In the genomic region with DNA sequence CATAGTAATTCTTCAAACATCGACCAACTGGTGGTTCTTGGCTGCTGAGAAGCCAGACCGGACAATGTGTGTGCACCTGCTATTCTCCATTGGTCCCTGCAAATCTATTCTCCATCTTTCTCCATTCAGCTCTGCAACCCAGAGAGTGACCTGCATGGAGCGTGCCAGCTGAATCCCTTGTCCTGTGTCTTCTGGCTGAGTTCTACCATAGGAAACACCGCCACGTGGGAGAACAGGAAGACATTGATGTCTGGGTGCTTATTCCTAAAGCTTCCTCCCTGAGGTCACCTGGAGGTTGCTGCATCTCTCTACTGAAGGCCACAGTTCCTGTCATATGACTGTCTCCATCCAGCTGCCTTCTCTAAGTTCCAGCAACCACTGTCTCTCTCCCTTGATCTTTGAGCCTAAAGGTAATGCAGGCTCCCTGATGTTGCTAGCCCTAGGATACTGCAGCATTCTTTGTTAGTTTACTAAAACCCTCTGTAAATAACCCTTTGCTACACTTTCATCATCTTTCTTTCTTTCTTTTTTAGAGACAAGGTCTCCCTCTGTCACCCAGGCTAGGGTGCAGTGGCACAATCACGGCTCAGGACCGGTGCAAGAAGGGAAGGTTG, we compare ENCODE assay signal across 1 cellular context.
A peak's percentile ranks its signal among the peaks of the same experiment; 100 is the strongest.
TF ChIP-seq lines count a peak whose summit lies in the region.

No MANE protein-coding gene starts in this region.

TF ChIP-seq in HepG2, 621 proteins besides CTCF, POLR2A, EP300 and RAD21 (continued from another document and continues in another):
- TF ChIP-seq, protein P1, sequence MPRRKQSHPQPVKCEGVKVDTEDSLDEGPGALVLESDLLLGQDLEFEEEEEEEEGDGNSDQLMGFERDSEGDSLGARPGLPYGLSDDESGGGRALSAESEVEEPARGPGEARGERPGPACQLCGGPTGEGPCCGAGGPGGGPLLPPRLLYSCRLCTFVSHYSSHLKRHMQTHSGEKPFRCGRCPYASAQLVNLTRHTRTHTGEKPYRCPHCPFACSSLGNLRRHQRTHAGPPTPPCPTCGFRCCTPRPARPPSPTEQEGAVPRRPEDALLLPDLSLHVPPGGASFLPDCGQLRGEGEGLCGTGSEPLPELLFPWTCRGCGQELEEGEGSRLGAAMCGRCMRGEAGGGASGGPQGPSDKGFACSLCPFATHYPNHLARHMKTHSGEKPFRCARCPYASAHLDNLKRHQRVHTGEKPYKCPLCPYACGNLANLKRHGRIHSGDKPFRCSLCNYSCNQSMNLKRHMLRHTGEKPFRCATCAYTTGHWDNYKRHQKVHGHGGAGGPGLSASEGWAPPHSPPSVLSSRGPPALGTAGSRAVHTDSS (CRISPR knock-in tag; conservative IDR thresholded peaks at IDR 0.05): no peak
- TF ChIP-seq, protein P2, sequence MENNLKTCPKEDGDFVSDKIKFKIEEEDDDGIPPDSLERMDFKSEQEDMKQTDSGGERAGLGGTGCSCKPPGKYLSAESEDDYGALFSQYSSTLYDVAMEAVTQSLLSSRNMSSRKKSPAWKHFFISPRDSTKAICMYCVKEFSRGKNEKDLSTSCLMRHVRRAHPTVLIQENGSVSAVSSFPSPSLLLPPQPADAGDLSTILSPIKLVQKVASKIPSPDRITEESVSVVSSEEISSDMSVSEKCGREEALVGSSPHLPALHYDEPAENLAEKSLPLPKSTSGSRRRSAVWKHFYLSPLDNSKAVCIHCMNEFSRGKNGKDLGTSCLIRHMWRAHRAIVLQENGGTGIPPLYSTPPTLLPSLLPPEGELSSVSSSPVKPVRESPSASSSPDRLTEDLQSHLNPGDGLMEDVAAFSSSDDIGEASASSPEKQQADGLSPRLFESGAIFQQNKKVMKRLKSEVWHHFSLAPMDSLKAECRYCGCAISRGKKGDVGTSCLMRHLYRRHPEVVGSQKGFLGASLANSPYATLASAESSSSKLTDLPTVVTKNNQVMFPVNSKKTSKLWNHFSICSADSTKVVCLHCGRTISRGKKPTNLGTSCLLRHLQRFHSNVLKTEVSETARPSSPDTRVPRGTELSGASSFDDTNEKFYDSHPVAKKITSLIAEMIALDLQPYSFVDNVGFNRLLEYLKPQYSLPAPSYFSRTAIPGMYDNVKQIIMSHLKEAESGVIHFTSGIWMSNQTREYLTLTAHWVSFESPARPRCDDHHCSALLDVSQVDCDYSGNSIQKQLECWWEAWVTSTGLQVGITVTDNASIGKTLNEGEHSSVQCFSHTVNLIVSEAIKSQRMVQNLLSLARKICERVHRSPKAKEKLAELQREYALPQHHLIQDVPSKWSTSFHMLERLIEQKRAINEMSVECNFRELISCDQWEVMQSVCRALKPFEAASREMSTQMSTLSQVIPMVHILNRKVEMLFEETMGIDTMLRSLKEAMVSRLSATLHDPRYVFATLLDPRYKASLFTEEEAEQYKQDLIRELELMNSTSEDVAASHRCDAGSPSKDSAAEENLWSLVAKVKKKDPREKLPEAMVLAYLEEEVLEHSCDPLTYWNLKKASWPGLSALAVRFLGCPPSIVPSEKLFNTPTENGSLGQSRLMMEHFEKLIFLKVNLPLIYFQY (CRISPR knock-in tag; IDR thresholded peaks at IDR 0.05; ENCODE audit: borderline replicate concordance): no peak
- TF ChIP-seq FOSL1 (CRISPR knock-in tag; IDR thresholded peaks at IDR 0.05; ENCODE audit: borderline replicate concordance) (no peak), SP140L (CRISPR knock-in tag; IDR thresholded peaks at IDR 0.05; ENCODE audit: borderline replicate concordance) (0 out of 2 replicates have a peak, but pooled peaks have one; percentile 33), REL (CRISPR knock-in tag; conservative IDR thresholded peaks at IDR 0.05) (no peak), ZNF44 (CRISPR knock-in tag; IDR thresholded peaks at IDR 0.05) (no peak), AKAP8 (CRISPR knock-in tag; IDR thresholded peaks at IDR 0.05) (no peak), KLF15 (CRISPR knock-in tag; IDR thresholded peaks at IDR 0.05; ENCODE audit: borderline replicate concordance) (no peak), GATAD2A (CRISPR knock-in tag; IDR thresholded peaks at IDR 0.05) (peak; percentile 96), ZSCAN9 (CRISPR knock-in tag; IDR thresholded peaks at IDR 0.05; ENCODE audit: borderline replicate concordance) (peak; percentile 77; the same call in 1 of the 2 replicates), FOXK2 (IDR thresholded peaks at IDR 0.05) (peak; percentile 69), TCF7L2 (IDR thresholded peaks at IDR 0.05; ENCODE audit: low read depth, low read length) (no peak), POGZ (CRISPR knock-in tag; IDR thresholded peaks at IDR 0.05) (no peak), SUZ12 (IDR thresholded peaks at IDR 0.05; ENCODE audit: low read depth, low read length) (no peak), KMT2B (CRISPR knock-in tag; IDR thresholded peaks at IDR 0.05) (peak; percentile 30; the same call in 1 of the 2 replicates), ATM (IDR thresholded peaks at IDR 0.05; ENCODE audit: borderline replicate concordance) (no peak), ZKSCAN5 (CRISPR knock-in tag; IDR thresholded peaks at IDR 0.05) (no peak), ZNF543 (CRISPR knock-in tag; IDR thresholded peaks at IDR 0.05) (no peak), ZNF446 (CRISPR knock-in tag; IDR thresholded peaks at IDR 0.05) (no peak), PRPF4 (IDR thresholded peaks at IDR 0.05; ENCODE audit: low read depth, low read length, poor library complexity, severe bottlenecking) (no peak), SMC3 (IDR thresholded peaks at IDR 0.05; ENCODE audit: low read length) (peak; percentile 40), ZMYM4 (CRISPR knock-in tag; IDR thresholded peaks at IDR 0.05) (peak; percentile 60; the same call in 1 of the 2 replicates), XBP1 (CRISPR knock-in tag; IDR thresholded peaks at IDR 0.05) (no peak), RFXANK (CRISPR knock-in tag; IDR thresholded peaks at IDR 0.05) (no peak), ZNF567 (CRISPR knock-in tag; IDR thresholded peaks at IDR 0.05; ENCODE audit: borderline replicate concordance) (no peak), DMAP1 (CRISPR knock-in tag; IDR thresholded peaks at IDR 0.05) (peak; percentile 37), MED13 (CRISPR knock-in tag; IDR thresholded peaks at IDR 0.05) (no peak), DNMT3B (CRISPR knock-in tag; conservative IDR thresholded peaks at IDR 0.05) (no peak; the same call in 1 of the 2 replicates), RXRA (CRISPR knock-in tag; IDR thresholded peaks at IDR 0.05) (peak; percentile 92), SOX13 (IDR thresholded peaks at IDR 0.05) (peak; percentile 39; the same call in 1 of the 2 replicates), SOX13 (CRISPR knock-in tag; conservative IDR thresholded peaks at IDR 0.05 in 1 of 2, IDR thresholded peaks at IDR 0.05 in 1 of 2) (peak in 1 of 2 experiments; percentile 89; a peak in 2 of 4 replicates), ZNF224 (CRISPR knock-in tag; IDR thresholded peaks at IDR 0.05) (no peak), MIXL1 (CRISPR knock-in tag; IDR thresholded peaks at IDR 0.05) (peak; percentile 90), IKZF4 (CRISPR knock-in tag; IDR thresholded peaks at IDR 0.05; ENCODE audit: borderline replicate concordance, low read depth, not compliant biosample characterization) (peak; percentile 1), TAF1 (CRISPR knock-in tag; IDR thresholded peaks at IDR 0.05) (no peak), ZNF441 (CRISPR knock-in tag; IDR thresholded peaks at IDR 0.05; ENCODE audit: borderline replicate concordance) (no peak; the same call in 1 of the 2 replicates), THYN1 (CRISPR knock-in tag; IDR thresholded peaks at IDR 0.05; ENCODE audit: borderline replicate concordance, low read depth) (no peak), RAD51 (IDR thresholded peaks at IDR 0.05; ENCODE audit: borderline replicate concordance) (no peak), ZSCAN12 (CRISPR knock-in tag; IDR thresholded peaks at IDR 0.05) (no peak)
- TF ChIP-seq, protein P3, sequence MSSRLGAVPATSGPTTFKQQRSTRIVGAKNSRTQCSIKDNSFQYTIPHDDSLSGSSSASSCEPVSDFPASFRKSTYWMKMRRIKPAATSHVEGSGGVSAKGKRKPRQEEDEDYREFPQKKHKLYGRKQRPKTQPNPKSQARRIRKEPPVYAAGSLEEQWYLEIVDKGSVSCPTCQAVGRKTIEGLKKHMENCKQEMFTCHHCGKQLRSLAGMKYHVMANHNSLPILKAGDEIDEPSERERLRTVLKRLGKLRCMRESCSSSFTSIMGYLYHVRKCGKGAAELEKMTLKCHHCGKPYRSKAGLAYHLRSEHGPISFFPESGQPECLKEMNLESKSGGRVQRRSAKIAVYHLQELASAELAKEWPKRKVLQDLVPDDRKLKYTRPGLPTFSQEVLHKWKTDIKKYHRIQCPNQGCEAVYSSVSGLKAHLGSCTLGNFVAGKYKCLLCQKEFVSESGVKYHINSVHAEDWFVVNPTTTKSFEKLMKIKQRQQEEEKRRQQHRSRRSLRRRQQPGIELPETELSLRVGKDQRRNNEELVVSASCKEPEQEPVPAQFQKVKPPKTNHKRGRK (CRISPR knock-in tag; IDR thresholded peaks at IDR 0.05): no peak
- TF ChIP-seq, protein P4, sequence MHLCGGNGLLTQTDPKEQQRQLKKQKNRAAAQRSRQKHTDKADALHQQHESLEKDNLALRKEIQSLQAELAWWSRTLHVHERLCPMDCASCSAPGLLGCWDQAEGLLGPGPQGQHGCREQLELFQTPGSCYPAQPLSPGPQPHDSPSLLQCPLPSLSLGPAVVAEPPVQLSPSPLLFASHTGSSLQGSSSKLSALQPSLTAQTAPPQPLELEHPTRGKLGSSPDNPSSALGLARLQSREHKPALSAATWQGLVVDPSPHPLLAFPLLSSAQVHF (CRISPR knock-in tag; IDR thresholded peaks at IDR 0.05): no peak
- TF ChIP-seq, protein P5, sequence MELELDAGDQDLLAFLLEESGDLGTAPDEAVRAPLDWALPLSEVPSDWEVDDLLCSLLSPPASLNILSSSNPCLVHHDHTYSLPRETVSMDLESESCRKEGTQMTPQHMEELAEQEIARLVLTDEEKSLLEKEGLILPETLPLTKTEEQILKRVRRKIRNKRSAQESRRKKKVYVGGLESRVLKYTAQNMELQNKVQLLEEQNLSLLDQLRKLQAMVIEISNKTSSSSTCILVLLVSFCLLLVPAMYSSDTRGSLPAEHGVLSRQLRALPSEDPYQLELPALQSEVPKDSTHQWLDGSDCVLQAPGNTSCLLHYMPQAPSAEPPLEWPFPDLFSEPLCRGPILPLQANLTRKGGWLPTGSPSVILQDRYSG (CRISPR knock-in tag; IDR thresholded peaks at IDR 0.05): no peak
- TF ChIP-seq, protein P6, sequence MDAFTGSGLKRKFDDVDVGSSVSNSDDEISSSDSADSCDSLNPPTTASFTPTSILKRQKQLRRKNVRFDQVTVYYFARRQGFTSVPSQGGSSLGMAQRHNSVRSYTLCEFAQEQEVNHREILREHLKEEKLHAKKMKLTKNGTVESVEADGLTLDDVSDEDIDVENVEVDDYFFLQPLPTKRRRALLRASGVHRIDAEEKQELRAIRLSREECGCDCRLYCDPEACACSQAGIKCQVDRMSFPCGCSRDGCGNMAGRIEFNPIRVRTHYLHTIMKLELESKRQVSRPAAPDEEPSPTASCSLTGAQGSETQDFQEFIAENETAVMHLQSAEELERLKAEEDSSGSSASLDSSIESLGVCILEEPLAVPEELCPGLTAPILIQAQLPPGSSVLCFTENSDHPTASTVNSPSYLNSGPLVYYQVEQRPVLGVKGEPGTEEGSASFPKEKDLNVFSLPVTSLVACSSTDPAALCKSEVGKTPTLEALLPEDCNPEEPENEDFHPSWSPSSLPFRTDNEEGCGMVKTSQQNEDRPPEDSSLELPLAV (CRISPR knock-in tag; conservative IDR thresholded peaks at IDR 0.05; ENCODE audit: low read depth): no peak
- TF ChIP-seq, protein P7, sequence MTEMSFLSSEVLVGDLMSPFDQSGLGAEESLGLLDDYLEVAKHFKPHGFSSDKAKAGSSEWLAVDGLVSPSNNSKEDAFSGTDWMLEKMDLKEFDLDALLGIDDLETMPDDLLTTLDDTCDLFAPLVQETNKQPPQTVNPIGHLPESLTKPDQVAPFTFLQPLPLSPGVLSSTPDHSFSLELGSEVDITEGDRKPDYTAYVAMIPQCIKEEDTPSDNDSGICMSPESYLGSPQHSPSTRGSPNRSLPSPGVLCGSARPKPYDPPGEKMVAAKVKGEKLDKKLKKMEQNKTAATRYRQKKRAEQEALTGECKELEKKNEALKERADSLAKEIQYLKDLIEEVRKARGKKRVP (CRISPR knock-in tag; IDR thresholded peaks at IDR 0.05): peak in 1 of 2 experiments; percentile 94; a peak in 2 of 4 replicates
- TF ChIP-seq, protein P8, sequence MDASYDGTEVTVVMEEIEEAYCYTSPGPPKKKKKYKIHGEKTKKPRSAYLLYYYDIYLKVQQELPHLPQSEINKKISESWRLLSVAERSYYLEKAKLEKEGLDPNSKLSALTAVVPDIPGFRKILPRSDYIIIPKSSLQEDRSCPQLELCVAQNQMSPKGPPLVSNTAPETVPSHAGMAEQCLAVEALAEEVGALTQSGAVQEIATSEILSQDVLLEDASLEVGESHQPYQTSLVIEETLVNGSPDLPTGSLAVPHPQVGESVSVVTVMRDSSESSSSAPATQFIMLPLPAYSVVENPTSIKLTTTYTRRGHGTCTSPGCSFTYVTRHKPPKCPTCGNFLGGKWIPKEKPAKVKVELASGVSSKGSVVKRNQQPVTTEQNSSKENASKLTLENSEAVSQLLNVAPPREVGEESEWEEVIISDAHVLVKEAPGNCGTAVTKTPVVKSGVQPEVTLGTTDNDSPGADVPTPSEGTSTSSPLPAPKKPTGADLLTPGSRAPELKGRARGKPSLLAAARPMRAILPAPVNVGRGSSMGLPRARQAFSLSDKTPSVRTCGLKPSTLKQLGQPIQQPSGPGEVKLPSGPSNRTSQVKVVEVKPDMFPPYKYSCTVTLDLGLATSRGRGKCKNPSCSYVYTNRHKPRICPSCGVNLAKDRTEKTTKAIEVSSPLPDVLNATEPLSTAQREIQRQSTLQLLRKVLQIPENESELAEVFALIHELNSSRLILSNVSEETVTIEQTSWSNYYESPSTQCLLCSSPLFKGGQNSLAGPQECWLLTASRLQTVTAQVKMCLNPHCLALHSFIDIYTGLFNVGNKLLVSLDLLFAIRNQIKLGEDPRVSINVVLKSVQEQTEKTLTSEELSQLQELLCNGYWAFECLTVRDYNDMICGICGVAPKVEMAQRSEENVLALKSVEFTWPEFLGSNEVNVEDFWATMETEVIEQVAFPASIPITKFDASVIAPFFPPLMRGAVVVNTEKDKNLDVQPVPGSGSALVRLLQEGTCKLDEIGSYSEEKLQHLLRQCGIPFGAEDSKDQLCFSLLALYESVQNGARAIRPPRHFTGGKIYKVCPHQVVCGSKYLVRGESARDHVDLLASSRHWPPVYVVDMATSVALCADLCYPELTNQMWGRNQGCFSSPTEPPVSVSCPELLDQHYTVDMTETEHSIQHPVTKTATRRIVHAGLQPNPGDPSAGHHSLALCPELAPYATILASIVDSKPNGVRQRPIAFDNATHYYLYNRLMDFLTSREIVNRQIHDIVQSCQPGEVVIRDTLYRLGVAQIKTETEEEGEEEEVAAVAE (CRISPR knock-in tag; IDR thresholded peaks at IDR 0.05; ENCODE audit: borderline replicate concordance): 0 out of 2 replicates have a peak, but pooled peaks have one; percentile 78
- TF ChIP-seq, protein P9, sequence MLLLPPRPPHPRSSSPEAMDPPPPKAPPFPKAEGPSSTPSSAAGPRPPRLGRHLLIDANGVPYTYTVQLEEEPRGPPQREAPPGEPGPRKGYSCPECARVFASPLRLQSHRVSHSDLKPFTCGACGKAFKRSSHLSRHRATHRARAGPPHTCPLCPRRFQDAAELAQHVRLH (CRISPR knock-in tag; IDR thresholded peaks at IDR 0.05; ENCODE audit: borderline replicate concordance, low read depth): no peak
